19 cellular contexts compared by ENCODE assay signal in genomic region chr4:180169394-180169793, GRCh38.
"Had no signal": no experiment of that assay in that cellular context is flagged by ENCODE, and none has a peak within 500 bp of the region (broad histone marks: within the 10 kb centered on the region; RNA-seq: fewer than 3 reads in every experiment).

No MANE protein-coding gene starts in this region.

- H3K4me3 Mint-ChIP-seq: activated CD4-positive, alpha-beta T cell treated with anti-CD3 and anti-CD28 coated beads for 36 hours; activated naive CD8-positive, alpha-beta T cell; activated T-helper 1 cell treated with anti-CD3 and anti-CD28 coated beads, Interleukin-12 subunit alpha, Interleukin-12 subunit beta, Interleukin-2, Interleukin-4 antibody, amounts not matched to agents 30 ng/mL and 10 ng/mL and 1 ng/mL, durations not matched to agents 14 hours and 24 hours and 36 hours; immature natural killer cell had no signal

- DNase-seq: activated CD4-positive, alpha-beta T cell treated with anti-CD3 and anti-CD28 coated beads for 36 hours; activated CD4-positive, alpha-beta T cell treated with anti-CD3 and anti-CD28 coated beads, Interleukin-2, amount 50 U/mL, for 48 hours; amniotic stem cell; dermis blood vessel endothelial cell; effector memory CD4-positive, alpha-beta T cell; immature natural killer cell; kidney glomerular epithelial cell; left ventricle myocardium superior; stimulated activated CD4-positive, alpha-beta T cell treated with anti-CD3 and anti-CD28 coated beads, Interleukin-12 subunit alpha, Interleukin-12 subunit beta, amount 100 ng/mL, for 4 hours; stimulated activated CD4-positive, alpha-beta T cell treated with anti-CD3 and anti-CD28 coated beads, Interleukin-1b, Interleukin-23, amount 100 ng/mL, for 48 hours; stimulated activated naive CD4-positive, alpha-beta T cell treated with Interleukin-2 at 50 U/mL for 16 hours; substantia nigra; tibial artery had no signal

- H3K27me3 Mint-ChIP-seq: activated CD4-positive, alpha-beta T cell treated with anti-CD3 and anti-CD28 coated beads for 36 hours had no signal

- H3K9me3 Mint-ChIP-seq: activated T-helper 1 cell treated with anti-CD3 and anti-CD28 coated beads, Interleukin-12 subunit alpha, Interleukin-12 subunit beta, Interleukin-2, Interleukin-4 antibody, amounts not matched to agents 30 ng/mL and 10 ng/mL and 1 ng/mL, durations not matched to agents 14 hours and 24 hours and 36 hours had no signal

- ATAC-seq: activated CD4-positive, alpha-beta T cell treated with anti-CD3 and anti-CD28 coated beads for 36 hours; left ventricle myocardium superior had no signal

- H3K27ac Mint-ChIP-seq: activated CD4-positive, alpha-beta T cell treated with anti-CD3 and anti-CD28 coated beads for 36 hours; activated naive CD8-positive, alpha-beta T cell; activated T-helper 1 cell treated with anti-CD3 and anti-CD28 coated beads, Interleukin-12 subunit alpha, Interleukin-12 subunit beta, Interleukin-2, Interleukin-4 antibody, amounts not matched to agents 30 ng/mL and 10 ng/mL and 1 ng/mL, durations not matched to agents 14 hours and 24 hours and 36 hours; immature natural killer cell had no signal

- H3K36me3 Mint-ChIP-seq: activated naive CD8-positive, alpha-beta T cell; immature natural killer cell had no signal

- H3K4me3 ChIP-seq: cardiac muscle cell, esophagus muscularis mucosa, prostate gland, right atrium auricular region, tibial artery had no signal

- H3K4me1 ChIP-seq: esophagus muscularis mucosa, prostate gland, right atrium auricular region, tibial artery had no signal

- H3K9me3 ChIP-seq: esophagus muscularis mucosa, prostate gland, right atrium auricular region, tibial artery had no signal

- H3K27me3 ChIP-seq: cardiac muscle cell, esophagus muscularis mucosa, right atrium auricular region, tibial artery had no signal

- H3K36me3 ChIP-seq: cardiac muscle cell, esophagus muscularis mucosa, prostate gland, right atrium auricular region, tibial artery had no signal

- H3K4me1 Mint-ChIP-seq: activated CD4-positive, alpha-beta T cell treated with anti-CD3 and anti-CD28 coated beads for 36 hours had no signal

- H3K27ac ChIP-seq: cardiac muscle cell, esophagus muscularis mucosa, prostate gland, right atrium auricular region, tibial artery had no signal
